23 cellular contexts compared by ENCODE assay signal in the genomic region with DNA sequence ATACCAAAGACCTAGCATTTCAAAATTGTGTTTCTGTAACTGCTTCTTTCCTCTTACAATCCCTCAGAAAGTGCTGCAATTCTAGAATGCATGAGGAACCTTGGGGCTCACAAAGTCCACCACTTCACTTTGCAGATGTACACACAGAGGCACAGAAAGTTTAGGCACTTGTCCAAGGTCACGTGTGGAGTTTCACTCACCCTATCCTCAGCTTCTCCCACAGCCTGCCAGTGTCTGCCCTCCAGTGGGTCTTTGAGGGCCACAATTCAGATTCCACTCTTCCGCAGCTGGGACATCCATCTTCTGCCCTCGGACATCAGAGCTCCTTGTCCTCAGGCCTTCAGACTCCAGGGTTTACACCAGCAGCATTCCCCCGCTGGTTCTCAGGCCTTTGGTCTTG.
DNase-seq lines count a peak whose midpoint lies in the region; ATAC-seq, FAIRE-seq and TF ChIP-seq lines count a peak whose summit lies in the region.
"Had no signal": no experiment of that assay in that cellular context is flagged by ENCODE, and none has a peak within 500 bp of the region (broad histone marks: within the 10 kb centered on the region; RNA-seq: fewer than 3 reads in every experiment).

No MANE protein-coding gene starts in this region.

- peaks cover 15% of the 10 kb centered on the region for H3K27me3 Mint-ChIP-seq in osteocyte (ENCODE audit: unreplicated experiment)

- no peak for FAIRE-seq in GM12878 (lab: Jason Lieb, UNC)
- FAIRE-seq in frontal cortex (lab: Jason Lieb, UNC), result no peak
- FAIRE-seq: A549, D721Med, G401.6, GM12892, GM18507 had no signal

- H3K79me2 ChIP-seq in GM12878 (ENCODE audit: control insufficient read depth, insufficient read depth, low read length), result no peaks in the 10 kb centered on the region

- H3K9me3 ChIP-seq in GM12878 (replicated peaks; ENCODE audit: control insufficient read depth, insufficient read depth, low read length), result no peaks in the 10 kb centered on the region
- no peaks in the 10 kb centered on the region for H3K9me3 ChIP-seq in lung (ENCODE audit: control insufficient read depth in 2 of 2, insufficient read depth in 1 of 2, low read length in 1 of 2)
- no peaks in the 10 kb centered on the region for H3K9me3 ChIP-seq in upper lobe of right lung
- H3K9me3 ChIP-seq: Caco-2 had no signal

- TF ChIP-seq RAD21 in GM12878 (IDR thresholded peaks at IDR 0.05; ENCODE audit: insufficient read depth, low read depth, low read length), result no peak

- H3K4me2 ChIP-seq in GM12878 (ENCODE audit: control insufficient read depth, insufficient read depth), result no peak overlapping the region
- H3K4me2 ChIP-seq: A549; BLaER1 treated with 17β-estradiol and CSF1 and Interleukin-3, amounts not matched to agents 10 nM and 100 nM had no signal

- ATAC-seq in GM12878 (no peak), lung (ENCODE audit: insufficient read depth, low FRiP score) (no peak), upper lobe of right lung (peak; percentile 37)
- ATAC-seq: A549; CD8-positive, alpha-beta T cell had no signal

- no peak overlapping the region for H3K4me3 Mint-ChIP-seq in osteocyte (ENCODE audit: unreplicated experiment)
- H3K4me3 Mint-ChIP-seq: B cell; CD4-positive, alpha-beta T cell; CD8-positive, alpha-beta T cell had no signal

- intact Hi-C loops in GM12878 (cut with micrococcal nuclease; ENCODE audit: unreplicated experiment) (no loop called here), upper lobe of right lung (cut with DNase I) (no loop called here)

- CTCF ChIA-PET in GM12878 (lab: Yijun Ruan, JAX), result no interaction called here

- no peak overlapping the region for H3K27ac Mint-ChIP-seq in osteocyte (ENCODE audit: unreplicated experiment)
- H3K27ac Mint-ChIP-seq: B cell; CD4-positive, alpha-beta T cell; CD8-positive, alpha-beta T cell had no signal

- TF ChIP-seq CTCF in GM12878 (IDR thresholded peaks at IDR 0.05 in 2 of 3, conservative IDR thresholded peaks at IDR 0.05 in 1 of 3; ENCODE audit: control insufficient read depth in 2 of 3, extremely low read depth in 1 of 3, insufficient read depth in 1 of 3, low read depth in 3 of 3, low read length in 3 of 3), result no peak
- TF ChIP-seq CTCF in lung (IDR thresholded peaks at IDR 0.05; ENCODE audit: control extremely low read depth, extremely low read depth), result no peak
- no peak for TF ChIP-seq CTCF in osteocyte (IDR thresholded peaks at IDR 0.05)
- no peak for TF ChIP-seq CTCF in upper lobe of right lung (IDR thresholded peaks at IDR 0.05)

- H3K36me3 ChIP-seq in GM12878 (ENCODE audit: control insufficient read depth in 2 of 2, insufficient read depth in 2 of 2, low read length in 1 of 2) (no peaks in the 10 kb centered on the region), lung (ENCODE audit: control insufficient read depth in 2 of 2, insufficient read depth in 2 of 2, low read length in 2 of 2) (no peaks in the 10 kb centered on the region), upper lobe of right lung (no peaks in the 10 kb centered on the region)
- H3K36me3 ChIP-seq: BLaER1 treated with 17β-estradiol and CSF1 and Interleukin-3, amounts not matched to agents 10 nM and 100 nM had no signal

- H3K4me3 ChIP-seq in GM12878, result no peak overlapping the region
- no peak overlapping the region for H3K4me3 ChIP-seq in lung
- H3K4me3 ChIP-seq in upper lobe of right lung, result no peak overlapping the region
- H3K4me3 ChIP-seq: A549; BLaER1 treated with 17β-estradiol and CSF1 and Interleukin-3, amounts not matched to agents 10 nM and 100 nM had no signal

- TF ChIP-seq POLR2A in GM12878 (IDR thresholded peaks at IDR 0.05; ENCODE audit: low read depth, low read length), result no peak

- peaks cover 17% of the 10 kb centered on the region for H3K4me1 Mint-ChIP-seq in osteocyte (ENCODE audit: unreplicated experiment)
- H3K4me1 Mint-ChIP-seq: B cell had no signal

- WGBS in GM12878 (ENCODE audit: insufficient coverage, insufficient replicate concordance, low lambda C conversion rate, missing lambda C conversion rate), result 13% methylated on average over 4 of the region's 4 CpGs
- 77 to 84% methylated on average over 4 of the region's 4 CpGs for WGBS in lung, 2 donors

- RAD21 ChIA-PET in GM12878 (lab: Charles Lee; ENCODE audit: unreplicated experiment), result no interaction called here

- SMC1A ChIA-PET in GM12878 (lab: Charles Lee; ENCODE audit: uncharacterized antibody, unreplicated experiment), result no interaction called here

- DNase-seq in GM12878 (ENCODE audit: low read depth, low spot score), result no peak
- peak; percentile 10 for DNase-seq in lung (ENCODE audit: low spot score)
- peak; percentile 30 for DNase-seq in osteocyte (ENCODE audit: extremely low spot score, unreplicated experiment)
- no peak for DNase-seq in upper lobe of right lung
- no peak for DNase-seq in frontal cortex (ENCODE audit: low spot score in 2 of 2)
- no peak for DNase-seq in stimulated activated CD4-positive, alpha-beta T cell treated with anti-CD3 and anti-CD28 coated beads, Interleukin-12 subunit alpha, Interleukin-12 subunit beta, amount 100 ng/mL, for 4 hours
- no peak for DNase-seq in MV-4-11 (lab: John Stamatoyannopoulos, UW)
- DNase-seq: AML-193; Caco-2; Calu3; CD4-positive, alpha-beta T cell; CD8-positive, alpha-beta T cell; DMS79 treated with DMSO at 0.1 percent for 48 hours; GF-D8 had no signal

- no peak overlapping the region for H3K9ac ChIP-seq in GM12878 (ENCODE audit: control insufficient read depth, insufficient read depth, low read length)
- H3K9ac ChIP-seq: BLaER1 treated with 17β-estradiol and CSF1 and Interleukin-3, amounts not matched to agents 10 nM and 100 nM had no signal

- in situ Hi-C loops in GM12878 (cut with MboI), result no loop called here

- H3K27me3 ChIP-seq in GM12878 (replicated peaks in 1 of 2; ENCODE audit: control insufficient read depth in 2 of 2, insufficient read depth in 2 of 2, low read length in 1 of 2) (no peaks in the 10 kb centered on the region; a peak in 1 of 4 replicates), lung (ENCODE audit: control insufficient read depth, insufficient read depth) (no peaks in the 10 kb centered on the region), upper lobe of right lung (no peaks in the 10 kb centered on the region)
- H3K27me3 ChIP-seq: BLaER1 treated with 17β-estradiol and CSF1 and Interleukin-3, amounts not matched to agents 10 nM and 100 nM had no signal

- H3K4me1 ChIP-seq in GM12878 (ENCODE audit: control insufficient read depth, insufficient read depth, low read length) (no peaks in the 10 kb centered on the region), lung (ENCODE audit: control insufficient read depth in 2 of 2, insufficient read depth in 2 of 2, low read length in 2 of 2) (peaks cover 0 to 3% of the 10 kb centered on the region in 2 donors), upper lobe of right lung (peaks cover 4% of the 10 kb centered on the region)
- H3K4me1 ChIP-seq: Caco-2 had no signal

- no peaks in the 10 kb centered on the region for H3K36me3 Mint-ChIP-seq in osteocyte (ENCODE audit: unreplicated experiment)
- H3K36me3 Mint-ChIP-seq: CD8-positive, alpha-beta T cell had no signal

- H4K20me1 ChIP-seq in GM12878 (ENCODE audit: control insufficient read depth, insufficient read depth), result no peaks in the 10 kb centered on the region
- H4K20me1 ChIP-seq: BLaER1 treated with 17β-estradiol and CSF1 and Interleukin-3, amounts not matched to agents 10 nM and 100 nM had no signal

- H3K27ac ChIP-seq in GM12878 (ENCODE audit: control insufficient read depth, insufficient read depth) (no peak overlapping the region), lung (ENCODE audit: low read depth in 1 of 2, low read length in 1 of 2) (no peak overlapping the region), upper lobe of right lung (no peak overlapping the region)
- H3K27ac ChIP-seq: 22Rv1; BLaER1 treated with 17β-estradiol and CSF1 and Interleukin-3, amounts not matched to agents 10 nM and 100 nM; C4-2B had no signal

- H2AFZ ChIP-seq in GM12878 (ENCODE audit: control insufficient read depth, low read depth, low read length), result no peak overlapping the region

- H3K9me3 Mint-ChIP-seq in osteocyte (ENCODE audit: unreplicated experiment), result no peaks in the 10 kb centered on the region
- H3K9me3 Mint-ChIP-seq: CD4-positive, alpha-beta T cell; CD8-positive, alpha-beta T cell had no signal

- no peak for TF ChIP-seq EP300 in GM12878 (IDR thresholded peaks at IDR 0.05; ENCODE audit: borderline replicate concordance in 1 of 2, control insufficient read depth in 1 of 2, low read depth in 2 of 2, low read length in 2 of 2)

- BruUV-seq in GM12878 (replicated peaks; lab: Mats Ljungman, UMichigan), result no TSS peak

- POLR2A ChIA-PET in GM12878 (lab: Charles Lee), result no interaction called here

TF ChIP-seq in GM12878, 131 proteins besides CTCF, POLR2A, EP300 and RAD21:
- TF ChIP-seq, protein P1, sequence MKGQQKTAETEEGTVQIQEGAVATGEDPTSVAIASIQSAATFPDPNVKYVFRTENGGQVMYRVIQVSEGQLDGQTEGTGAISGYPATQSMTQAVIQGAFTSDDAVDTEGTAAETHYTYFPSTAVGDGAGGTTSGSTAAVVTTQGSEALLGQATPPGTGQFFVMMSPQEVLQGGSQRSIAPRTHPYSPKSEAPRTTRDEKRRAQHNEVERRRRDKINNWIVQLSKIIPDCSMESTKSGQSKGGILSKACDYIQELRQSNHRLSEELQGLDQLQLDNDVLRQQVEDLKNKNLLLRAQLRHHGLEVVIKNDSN (IDR thresholded peaks at IDR 0.05; ENCODE audit: borderline replicate concordance, extremely low read length, insufficient read depth, low read depth, low read length), result peak; percentile 4
- TF ChIP-seq SMARCA5 (IDR thresholded peaks at IDR 0.05) (no peak), NRF1 (conservative IDR thresholded peaks at IDR 0.05; ENCODE audit: low read depth, low read length) (no peak), NR2C2 (IDR thresholded peaks at IDR 0.05; ENCODE audit: borderline replicate concordance, control insufficient read depth, insufficient read length, low read depth) (no peak)

Comparison
In these comparisons a context has a peak if more than half of its experiments do, and no peak if none do; other contexts are left out.
1. DNase-seq: peak in lung (single experiment) and osteocyte (single experiment); none in GM12878 (single experiment), upper lobe of right lung (single experiment), frontal cortex (0 of 2), stimulated activated CD4-positive, alpha-beta T cell treated with anti-CD3 and anti-CD28 coated beads, Interleukin-12 subunit alpha, Interleukin-12 subunit beta, amount 100 ng/mL, for 4 hours (single experiment) and MV-4-11 (single experiment).